ENCODE assay signal across 9 cellular contexts in genomic region chr2:236545248-236545658, GRCh38. TPM values are rescaled to one million over a fixed set of nuclear protein-coding genes. Genes with fewer than 3 reads are reported as not detected.
DNase-seq lines count a peak whose midpoint lies in the region; ATAC-seq, FAIRE-seq and TF ChIP-seq lines count a peak whose summit lies in the region.
"Had no signal": no experiment of that assay in that cellular context is flagged by ENCODE, and none has a peak within 500 bp of the region (broad histone marks: within the 10 kb centered on the region; RNA-seq: fewer than 3 reads in every experiment).

No MANE protein-coding gene starts in this region.

- peak overlapping the region; percentile 67 for H3K9ac ChIP-seq in GM12878 (ENCODE audit: control insufficient read depth, insufficient read depth, low read length)

- intact Hi-C loops in GM12878 (cut with micrococcal nuclease; ENCODE audit: unreplicated experiment), result loop anchor here (1.0 to 10.0 kb wide), 2 partner anchors 8 to 1150 kb away; no protein-coding TSS in a partner anchor

- 1% methylated on average over 11 of the region's 11 CpGs for WGBS in GM12878 (ENCODE audit: insufficient coverage, insufficient replicate concordance, low lambda C conversion rate, missing lambda C conversion rate)

- peak overlapping the region; percentile 31 for H2AFZ ChIP-seq in GM12878 (ENCODE audit: control insufficient read depth, low read depth, low read length)

- TF ChIP-seq POLR2A in GM12878 (IDR thresholded peaks at IDR 0.05; ENCODE audit: low read depth, low read length), result peak; percentile 64

- peak overlapping the region; percentile 89 for H3K27ac ChIP-seq in GM12878 (ENCODE audit: control insufficient read depth, insufficient read depth)
- H3K27ac ChIP-seq: cardiac muscle cell had no signal

- H3K79me2 ChIP-seq in GM12878 (ENCODE audit: control insufficient read depth, insufficient read depth, low read length), result peaks cover 3% of the 10 kb centered on the region

- H3K4me1 ChIP-seq in GM12878 (ENCODE audit: control insufficient read depth, insufficient read depth, low read length), result peaks cover 48% of the 10 kb centered on the region

- RAD21 ChIA-PET in GM12878 (lab: Charles Lee; ENCODE audit: unreplicated experiment), result interaction anchor here (1.0 to 5.0 kb wide), 8 partner anchors 8 to 143 kb away, joined by 3 to 68 read pairs (median 12); partner anchors contain the start of gene ACKR3

- peak overlapping the region; percentile 50; the same call in 1 of the 2 replicates for H3K4me3 ChIP-seq in GM12878
- H3K4me3 ChIP-seq: cardiac muscle cell had no signal

- peak overlapping the region; percentile 36 for H3K4me2 ChIP-seq in GM12878 (ENCODE audit: control insufficient read depth, insufficient read depth)

- peaks cover 14% of the 10 kb centered on the region for H3K9me3 ChIP-seq in GM12878 (replicated peaks; ENCODE audit: control insufficient read depth, insufficient read depth, low read length)

- in situ Hi-C loops in GM13977 (cut with MboI; ENCODE audit: low pct_unique_long_range_greater_than_20kb, low sequenced_read_pairs, unreplicated experiment), result no loop called here
- in situ Hi-C loops in GM12878 (cut with MboI), result no loop called here

- peak; percentile 35 for FAIRE-seq in GM12878 (lab: Jason Lieb, UNC)

- SMC1A ChIA-PET in GM12878 (lab: Charles Lee; ENCODE audit: uncharacterized antibody, unreplicated experiment), result interaction anchor here (0.8 to 9.0 kb wide), 9 partner anchors 9 to 514 kb away, joined by 3 to 111 read pairs (median 20); partner anchors contain the start of gene ACKR3

- peak; percentile 18 to 71; a peak in 2 of 4 replicates for TF ChIP-seq EP300 in GM12878 (IDR thresholded peaks at IDR 0.05; ENCODE audit: borderline replicate concordance in 1 of 2, control insufficient read depth in 1 of 2, low read depth in 2 of 2, low read length in 2 of 2)

- H3K27me3 ChIP-seq in GM12878 (replicated peaks in 1 of 2; ENCODE audit: control insufficient read depth in 2 of 2, insufficient read depth in 2 of 2, low read length in 1 of 2), result no peaks in the 10 kb centered on the region
- H3K27me3 ChIP-seq: cardiac muscle cell had no signal

- no TSS peak for BruUV-seq in GM12878 (replicated peaks; lab: Mats Ljungman, UMichigan)

- ATAC-seq in GM19455 (IDR thresholded peaks at IDR 0.05; ENCODE audit: unreplicated experiment) (peak; percentile 48), HG03159 (IDR thresholded peaks at IDR 0.05; ENCODE audit: unreplicated experiment) (peak; percentile 62), GM12878 (peak; percentile 82), omental fat pad (ENCODE audit: low FRiP score) (no peak)

- TF ChIP-seq RAD21 in GM12878 (IDR thresholded peaks at IDR 0.05; ENCODE audit: insufficient read depth, low read depth, low read length), result no peak

- CTCF ChIA-PET in GM12878 (lab: Yijun Ruan, JAX), result interaction anchor here (1.0 to 8.5 kb wide), 6 partner anchors 9 to 32 kb away, joined by 3 to 57 read pairs (median 8); partner anchors contain the start of gene ACKR3

- TF ChIP-seq CTCF in GM13977 (IDR thresholded peaks at IDR 0.05; ENCODE audit: extremely low read depth, insufficient read depth, missing control alignments) (no peak), GM12878 (IDR thresholded peaks at IDR 0.05 in 2 of 3, conservative IDR thresholded peaks at IDR 0.05 in 1 of 3; ENCODE audit: control insufficient read depth in 2 of 3, extremely low read depth in 1 of 3, insufficient read depth in 1 of 3, low read depth in 3 of 3, low read length in 3 of 3) (no peak), omental fat pad (IDR thresholded peaks at IDR 0.05) (no peak)

- DNase-seq in GM13977 (ENCODE audit: low spot score) (peak; percentile 58), GM12878 (ENCODE audit: low read depth, low spot score) (peak; percentile 87), NCI-H146 (lab: John Stamatoyannopoulos, UW) (no peak), omental fat pad (ENCODE audit: low spot score) (no peak), HuH-7.5 (ENCODE audit: low spot score) (no peak)
- DNase-seq in stimulated activated CD4-positive, alpha-beta T cell treated with anti-CD3 and anti-CD28 coated beads, Interleukin-4, amount 100 ng/mL, for 1 hour, result no peak

- H4K20me1 ChIP-seq in GM12878 (ENCODE audit: control insufficient read depth, insufficient read depth), result no peaks in the 10 kb centered on the region

- POLR2A ChIA-PET in GM12878 (lab: Charles Lee), result interaction anchor here (0.8 to 3.9 kb wide), 6 partner anchors 9 to 33 kb away, joined by 3 to 31 read pairs (median 10); partner anchors contain the start of gene ACKR3

- H3K36me3 ChIP-seq in GM12878 (ENCODE audit: control insufficient read depth in 2 of 2, insufficient read depth in 2 of 2, low read length in 1 of 2), result no peaks in the 10 kb centered on the region
- H3K36me3 ChIP-seq: cardiac muscle cell had no signal

TF ChIP-seq in GM12878, 131 proteins besides CTCF, POLR2A, EP300 and RAD21 (continues in another document):
- no peak for TF ChIP-seq ZBTB40 (IDR thresholded peaks at IDR 0.05; ENCODE audit: borderline replicate concordance)
- peak; percentile 40; the same call in 1 of the 2 replicates for TF ChIP-seq ZBED1 (IDR thresholded peaks at IDR 0.05; ENCODE audit: borderline replicate concordance)
- TF ChIP-seq ZNF384 (IDR thresholded peaks at IDR 0.05; ENCODE audit: borderline replicate concordance, low read depth, low read length), result no peak
- TF ChIP-seq RELA (IDR thresholded peaks at IDR 0.05; ENCODE audit: borderline replicate concordance, partially characterized antibody), result no peak
- no peak; the same call in 1 of the 2 replicates for TF ChIP-seq SMARCA5 (IDR thresholded peaks at IDR 0.05)
- peak; percentile 56; the same call in 1 of the 2 replicates for TF ChIP-seq FOXM1 (IDR thresholded peaks at IDR 0.05; ENCODE audit: low read depth, low read length)
- peak; percentile 25; the same call in 1 of the 2 replicates for TF ChIP-seq RUNX3 (IDR thresholded peaks at IDR 0.05; ENCODE audit: low read length)
- no peak; a peak in 1 of 4 replicates for TF ChIP-seq CEBPB (IDR thresholded peaks at IDR 0.05; ENCODE audit: borderline replicate concordance in 1 of 2, low read depth in 2 of 2, low read length in 2 of 2)

RNA-seq across cellular contexts. Expression of gene ACKR3, which starts 24.4 kb away (rescaled TPM):
- total RNA-seq in GM12878 (2013; cell fraction: nucleolus; rRNA removed), result 179 and 190 TPM in 2 replicates
- total RNA-seq in GM12878 (2014; rRNA removed) (6.7 and 10.0 TPM in 2 replicates), GM12878 (2014; rRNA removed; fragmentation: Illumina TruSeq; extraction: Trizol) (3.0 and 4.8 TPM in 2 replicates), GM12878 (2021) (7.0 and 7.4 TPM in 2 replicates), omental fat pad (100 to 1,000 TPM in 1 of 4 donors, 10 to 100 TPM in 3; 22.9 to 115 (median 64.6) TPM)
- polyA plus RNA-seq in GM12878 (2011; ENCODE audit: low read depth), result 13.1 TPM
- polyA plus RNA-seq in GM12878 (2011; rRNA removed) (79.2 and 154 TPM in 2 replicates), GM12878 (2014; fragmentation: Illumina TruSeq; extraction: Trizol) (8.4 and 11.1 TPM in 2 replicates), GM12878 (2014; fragmentation: Nextera tagmentation; extraction: Ambion mirVana) (1 to 10 TPM; 3.1 to 3.8 TPM), GM12878 (2014; rRNA removed) (7.7 and 9.5 TPM in 2 replicates), GM12878 (2016; fragmentation: Nextera tagmentation; extraction: Ambion mirVana) (1 to 10 TPM; 6.1 to 6.2 TPM)
- 198 and 252 TPM in 2 replicates for polyA plus RNA-seq in GM12878 (2011; cell fraction: cytosol; rRNA removed)
- 175 and 259 TPM in 2 replicates for polyA plus RNA-seq in GM12878 (2011; cell fraction: nucleus; rRNA removed)
- 12.5 and 14.4 TPM in 2 replicates for polyA plus RNA-seq in GM12878 (2012)
- 349 and 417 TPM in 2 replicates for polyA minus RNA-seq in GM12878 (2011; rRNA and poly(A)+ RNA removed)
- polyA minus RNA-seq in GM12878 (2011; cell fraction: cytosol; rRNA and poly(A)+ RNA removed), result 24.4 and 33.4 TPM in 2 replicates
- polyA minus RNA-seq in GM12878 (2011; cell fraction: nucleus; rRNA and poly(A)+ RNA removed), result 62.5 and 74.1 TPM in 2 replicates

Comparison
In these comparisons a context has a peak if more than half of its experiments do, and no peak if none do; other contexts are left out.
1. DNase-seq: peak in GM13977 (single experiment) and GM12878 (single experiment); none in NCI-H146 (single experiment), omental fat pad (single experiment), HuH-7.5 (single experiment) and stimulated activated CD4-positive, alpha-beta T cell treated with anti-CD3 and anti-CD28 coated beads, Interleukin-4, amount 100 ng/mL, for 1 hour (single experiment).